24 cellular contexts compared by ENCODE assay signal in the genomic region with DNA sequence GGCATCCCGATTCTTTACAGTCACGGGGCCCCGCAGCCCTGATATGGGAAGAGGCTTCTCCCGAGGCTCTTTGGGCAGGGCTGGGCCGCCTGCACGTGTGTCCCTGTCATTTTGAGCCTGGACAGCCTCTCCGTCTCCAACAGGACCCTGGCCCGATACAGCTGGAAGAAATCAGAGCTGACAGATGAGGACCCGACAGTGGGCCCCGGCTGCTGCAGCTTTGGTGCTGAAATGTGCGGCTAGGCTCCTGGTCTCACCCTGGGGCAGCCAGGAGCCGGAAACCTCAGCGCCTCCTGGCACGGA. TPM values are rescaled to one million over a fixed set of nuclear protein-coding genes. Genes with fewer than 3 reads are reported as not detected.
DNase-seq lines count a peak whose midpoint lies in the region; ATAC-seq, FAIRE-seq and TF ChIP-seq lines count a peak whose summit lies in the region.
"Had no signal": no experiment of that assay in that cellular context is flagged by ENCODE, and none has a peak within 500 bp of the region (broad histone marks: within the 10 kb centered on the region; RNA-seq: fewer than 3 reads in every experiment).

No MANE protein-coding gene starts in this region.

- H3K36me3 ChIP-seq in HepG2 (replicated peaks in 1 of 2; ENCODE audit: control insufficient read depth in 1 of 2, insufficient read depth in 2 of 2, low read length in 2 of 2) (peaks cover 15 to 23% of the 10 kb centered on the region in 2 experiments; a peak in 4 of 5 replicates), right lobe of liver (peaks cover 0 to 12% (median 8%) of the 10 kb centered on the region in 4 donors), neuronal stem cell (replicated peaks in 1 of 2; ENCODE audit: control insufficient read depth in 2 of 2, insufficient read depth in 2 of 2, low read length in 2 of 2) (peaks cover 26 to 54% of the 10 kb centered on the region in 2 donors)

- intact Hi-C loops in HepG2 (cut with micrococcal nuclease; ENCODE audit: unreplicated experiment) (no loop called here), right lobe of liver (cut with DNase I) (loop anchor here in 1 of 2 donors (10.0 kb wide), 1 partner anchor 54 kb away; a partner anchor contains a TSS), dorsolateral prefrontal cortex (cut with DNase I) (loop anchor here in 1 of 2 donors (5.0 kb wide), 1 partner anchor 112 kb away; a partner anchor contains a TSS)

- H3K27me3 ChIP-seq in HepG2 (ENCODE audit: control insufficient read depth in 1 of 2, insufficient read depth in 2 of 2, low read length in 2 of 2) (no peaks in the 10 kb centered on the region; a peak in 1 of 5 replicates), right lobe of liver (no peaks in the 10 kb centered on the region), dorsolateral prefrontal cortex (no peaks in the 10 kb centered on the region), neuronal stem cell (ENCODE audit: control insufficient read depth in 3 of 3, insufficient read depth in 3 of 3, low read depth in 1 of 3, low read length in 3 of 3) (no peaks in the 10 kb centered on the region)
- H3K27me3 ChIP-seq: brain microvascular endothelial cell, SJCRH30 had no signal

- no peak overlapping the region for H3K27ac Mint-ChIP-seq in type B pancreatic cell
- H3K27ac Mint-ChIP-seq: activated CD8-positive, alpha-beta memory T cell treated with anti-CD3 and anti-CD28 coated beads, Interleukin-2, amount 10 ng/mL, durations not matched to agents 7 days and 5 days; activated naive CD8-positive, alpha-beta T cell treated with anti-CD3 and anti-CD28 coated beads, Interleukin-2, amount 10 ng/mL, durations not matched to agents 7 days and 5 days; progenitor cell of endocrine pancreas; T-helper 1 cell treated with Interleukin-12 subunit alpha and Interleukin-12 subunit beta and Interleukin-4 antibody, amounts not matched to agents 30 μg/mL and 1 μg/mL, for 36 hours had no signal

- TF ChIP-seq CTCF in HepG2 (CRISPR knock-in tag; IDR thresholded peaks at IDR 0.05) (no peak), right lobe of liver (IDR thresholded peaks at IDR 0.05) (no peak), dorsolateral prefrontal cortex (IDR thresholded peaks at IDR 0.05 in 54 of 56, conservative IDR thresholded peaks at IDR 0.05 in 2 of 56; ENCODE audit: low read depth in 1 of 56, partially characterized antibody in 56 of 56) (no peak), type B pancreatic cell (conservative IDR thresholded peaks at IDR 0.05) (no peak), GM20000 (IDR thresholded peaks at IDR 0.05; ENCODE audit: extremely low read depth, missing control alignments) (no peak)

- TF ChIP-seq POLR2A in HepG2 (IDR thresholded peaks at IDR 0.05; ENCODE audit: insufficient read depth in 1 of 2, low read depth in 2 of 2, low read length in 2 of 2) (no peak), right lobe of liver (IDR thresholded peaks at IDR 0.05) (no peak)

- BruUV-seq in HepG2 (replicated peaks; lab: Mats Ljungman, UMichigan), result no TSS peak

- no peak for DNase-seq in HepG2 (ENCODE audit: low spot score)
- no peak for DNase-seq in right lobe of liver
- DNase-seq in dorsolateral prefrontal cortex, result no peak
- no peak for DNase-seq in neuronal stem cell (ENCODE audit: low spot score)
- DNase-seq in type B pancreatic cell (ENCODE audit: extremely low spot score, unreplicated experiment), result no peak
- no peak for DNase-seq in stimulated activated CD4-positive, alpha-beta T cell treated with anti-CD3 and anti-CD28 coated beads, Interleukin-2, amount 100 ng/mL, for 48 hours
- no peak for DNase-seq in GM20000 (ENCODE audit: low spot score)
- DNase-seq: activated CD4-positive, alpha-beta T cell treated with anti-CD3 and anti-CD28 coated beads, Interleukin-2, amount 10 ng/mL, durations not matched to agents 7 days and 5 days; activated CD8-positive, alpha-beta memory T cell treated with anti-CD3 and anti-CD28 coated beads, Interleukin-2, amount 10 ng/mL, durations not matched to agents 7 days and 5 days; activated naive CD8-positive, alpha-beta T cell treated with anti-CD3 and anti-CD28 coated beads, Interleukin-2, amount 10 ng/mL, durations not matched to agents 7 days and 5 days; brain microvascular endothelial cell; Caco-2; cortex of kidney; left ventricle myocardium superior; NCI-H1417 treated with DMSO at 0.1 percent for 48 hours; SJCRH30; stimulated activated CD4-positive, alpha-beta T cell treated with anti-CD3 and anti-CD28 coated beads, Interleukin-4, amount 100 ng/mL, for 1 hour; stimulated activated naive CD8-positive, alpha-beta T cell treated with anti-CD3 and anti-CD28 coated beads, Interleukin-15, Interleukin-2, amounts not matched to agents 100 U/mL and 50 U/mL, for 24 hours had no signal

- H3K4me1 ChIP-seq in HepG2 (ENCODE audit: insufficient read depth, low read length) (peaks cover 32% of the 10 kb centered on the region), right lobe of liver (peaks cover 0 to 51% (median 8%) of the 10 kb centered on the region in 4 donors), neuronal stem cell (ENCODE audit: control insufficient read depth in 2 of 2, insufficient read depth in 1 of 2, low read depth in 1 of 2, low read length in 2 of 2) (peaks cover 7 to 12% of the 10 kb centered on the region in 2 donors)

- no peak overlapping the region for H2BK5ac ChIP-seq in neuronal stem cell (ENCODE audit: low read length)

- H3K14ac ChIP-seq in neuronal stem cell (ENCODE audit: low read length), result no peak overlapping the region

- POLR2A ChIA-PET in HepG2 (lab: Yijun Ruan, JAX), result no interaction called here

- H3K9ac ChIP-seq in HepG2 (ENCODE audit: insufficient read depth, low read depth, low read length) (no peak overlapping the region), neuronal stem cell (ENCODE audit: low read depth, low read length, poor library complexity) (peak overlapping the region; percentile 44)

- H3K9me3 ChIP-seq in HepG2 (ENCODE audit: low read length), result no peaks in the 10 kb centered on the region
- no peaks in the 10 kb centered on the region for H3K9me3 ChIP-seq in right lobe of liver
- H3K9me3 ChIP-seq in neuronal stem cell (replicated peaks in 1 of 2; ENCODE audit: control insufficient read depth in 2 of 2, insufficient read depth in 1 of 2, low read depth in 1 of 2, low read length in 2 of 2), result no peaks in the 10 kb centered on the region
- H3K9me3 ChIP-seq: Caco-2, SJCRH30 had no signal

- no peak overlapping the region for H4K91ac ChIP-seq in neuronal stem cell (ENCODE audit: low read depth, low read length, poor library complexity)

- H3K4me3 ChIP-seq in HepG2 (replicated peaks in 1 of 3; ENCODE audit: insufficient read depth in 1 of 3, low read depth in 2 of 3, low read length in 3 of 3) (no peak overlapping the region), right lobe of liver (no peak overlapping the region), dorsolateral prefrontal cortex (peak overlapping the region in 44 of 59 donors; percentile 1 to 99 (median 87)), neuronal stem cell (ENCODE audit: low read length in 2 of 2) (no peak overlapping the region)
- H3K4me3 ChIP-seq: SJCRH30 had no signal

- H2BK12ac ChIP-seq in neuronal stem cell (ENCODE audit: low read length), result no peak overlapping the region

- no peak overlapping the region for H2AFZ ChIP-seq in HepG2 (ENCODE audit: low read length)
- H2AFZ ChIP-seq in neuronal stem cell (ENCODE audit: low read length), result no peak overlapping the region

- no peak for FAIRE-seq in HepG2 (lab: Jason Lieb, UNC)
- FAIRE-seq: H1 had no signal

- TF ChIP-seq EP300 in HepG2 (IDR thresholded peaks at IDR 0.05; ENCODE audit: low read depth in 2 of 2, low read length in 2 of 2), result no peak
- no peak for TF ChIP-seq EP300 in HepG2 (CRISPR knock-in tag; IDR thresholded peaks at IDR 0.05; ENCODE audit: borderline replicate concordance)

- no peak overlapping the region for H3K23ac ChIP-seq in neuronal stem cell (ENCODE audit: low read depth, low read length, poor library complexity)

- no peak overlapping the region for H3K4ac ChIP-seq in neuronal stem cell (ENCODE audit: low read length)

- in situ Hi-C loops in HepG2 (cut with HindIII; ENCODE audit: extremely low pct_ligation_motif_present, low pct_unique_long_range_greater_than_20kb), result no loop called here

- peak overlapping the region; percentile 81 for H2BK120ac ChIP-seq in neuronal stem cell (ENCODE audit: low read depth, low read length)

- H2AK5ac ChIP-seq in neuronal stem cell (ENCODE audit: low read depth, low read length), result no peak overlapping the region

- H3K4me1 Mint-ChIP-seq in type B pancreatic cell (ENCODE audit: unreplicated experiment), result peaks cover 28% of the 10 kb centered on the region

- H3K27me3 Mint-ChIP-seq in type B pancreatic cell, result no peaks in the 10 kb centered on the region
- H3K27me3 Mint-ChIP-seq: activated CD4-positive, alpha-beta T cell treated with anti-CD3 and anti-CD28 coated beads, Interleukin-2, amount 10 ng/mL, durations not matched to agents 7 days and 5 days; activated CD8-positive, alpha-beta memory T cell treated with anti-CD3 and anti-CD28 coated beads, Interleukin-2, amount 10 ng/mL, durations not matched to agents 7 days and 5 days; activated naive CD8-positive, alpha-beta T cell treated with anti-CD3 and anti-CD28 coated beads, Interleukin-2, amount 10 ng/mL, durations not matched to agents 7 days and 5 days; IgD-negative memory B cell; progenitor cell of endocrine pancreas had no signal

- peaks cover 52% of the 10 kb centered on the region for H3K79me1 ChIP-seq in neuronal stem cell (ENCODE audit: low read depth, low read length)

- CTCF ChIA-PET in HepG2 (lab: Yijun Ruan, JAX; ENCODE audit: low intra/inter-chr PET ratio, low total read pairs), result no interaction called here

- H3K9me3 Mint-ChIP-seq in type B pancreatic cell, result no peaks in the 10 kb centered on the region
- H3K9me3 Mint-ChIP-seq: activated CD4-positive, alpha-beta T cell treated with anti-CD3 and anti-CD28 coated beads, Interleukin-2, amount 10 ng/mL, durations not matched to agents 7 days and 5 days; activated naive CD8-positive, alpha-beta T cell treated with anti-CD3 and anti-CD28 coated beads, Interleukin-2, amount 10 ng/mL, durations not matched to agents 7 days and 5 days; IgD-negative memory B cell; mesothelial cell of epicardium; T-helper 1 cell treated with Interleukin-12 subunit alpha and Interleukin-12 subunit beta and Interleukin-4 antibody, amounts not matched to agents 30 μg/mL and 1 μg/mL, for 36 hours had no signal

- no peaks in the 10 kb centered on the region for H3K36me3 Mint-ChIP-seq in type B pancreatic cell
- H3K36me3 Mint-ChIP-seq: activated CD8-positive, alpha-beta memory T cell treated with anti-CD3 and anti-CD28 coated beads, Interleukin-2, amount 10 ng/mL, durations not matched to agents 7 days and 5 days; IgD-negative memory B cell had no signal

- peak overlapping the region; percentile 59 for H3K4me3 Mint-ChIP-seq in type B pancreatic cell
- H3K4me3 Mint-ChIP-seq: activated CD8-positive, alpha-beta memory T cell treated with anti-CD3 and anti-CD28 coated beads, Interleukin-2, amount 10 ng/mL, durations not matched to agents 7 days and 5 days; activated naive CD8-positive, alpha-beta T cell treated with anti-CD3 and anti-CD28 coated beads, Interleukin-2, amount 10 ng/mL, durations not matched to agents 7 days and 5 days had no signal

- ATAC-seq in HepG2 (no peak), right lobe of liver (no peak), GM18907 (IDR thresholded peaks at IDR 0.05; ENCODE audit: unreplicated experiment) (no peak)
- ATAC-seq: activated CD8-positive, alpha-beta memory T cell treated with anti-CD3 and anti-CD28 coated beads, Interleukin-2, amount 10 ng/mL, durations not matched to agents 7 days and 5 days; left ventricle myocardium superior; stimulated activated naive CD8-positive, alpha-beta T cell treated with anti-CD3 and anti-CD28 coated beads, Interleukin-15, Interleukin-2, amounts not matched to agents 100 U/mL and 50 U/mL, for 24 hours had no signal

- no peak overlapping the region for H4K8ac ChIP-seq in neuronal stem cell (ENCODE audit: low read depth, low read length)

- H3K4me2 ChIP-seq in HepG2 (ENCODE audit: low read depth, low read length), result no peak overlapping the region
- no peak overlapping the region for H3K4me2 ChIP-seq in neuronal stem cell (ENCODE audit: insufficient read depth, low read length, poor library complexity, severe bottlenecking)

- 98% methylated on average over 8 of the region's 14 CpGs for WGBS in HepG2 (ENCODE audit: low lambda C conversion rate)
- WGBS in right lobe of liver (ENCODE audit: insufficient coverage, low coverage, low lambda C conversion rate, missing lambda C conversion rate), result no CpG with 5 or more reads among the region's 14 CpGs
- WGBS in neuronal stem cell (ENCODE audit: extremely low coverage in 2 of 2, insufficient read length in 2 of 2, insufficient replicate concordance in 1 of 2), 2 donors, result no CpG with 5 or more reads among the region's 14 CpGs

- 0 out of 2 replicates have a peak, but pooled peaks cover 9% of the 10 kb centered on the region for H4K20me1 ChIP-seq in HepG2 (ENCODE audit: insufficient read depth, low read length)

- H3K79me2 ChIP-seq in HepG2 (ENCODE audit: insufficient read depth, low read length), result peaks cover 35% of the 10 kb centered on the region

- TF ChIP-seq RAD21 in HepG2 (CRISPR knock-in tag; IDR thresholded peaks at IDR 0.05), result no peak

- H3K27ac ChIP-seq in HepG2 (ENCODE audit: extremely low read length, insufficient read depth, low read length), result no peak overlapping the region
- no peak overlapping the region for H3K27ac ChIP-seq in right lobe of liver
- peak overlapping the region in 57 of 59 donors; percentile 19 to 99 (median 80) for H3K27ac ChIP-seq in dorsolateral prefrontal cortex
- no peak overlapping the region for H3K27ac ChIP-seq in neuronal stem cell (replicated peaks; ENCODE audit: low read length)
- H3K27ac ChIP-seq: brain microvascular endothelial cell had no signal

- H3K18ac ChIP-seq in neuronal stem cell (ENCODE audit: low read length), result no peak overlapping the region

- no peak overlapping the region for H2BK15ac ChIP-seq in neuronal stem cell (ENCODE audit: low read length)

RNA-seq across cellular contexts. Expression of a gene that starts 3.2 kb away (rescaled TPM):
- total RNA-seq in HepG2 (2016; rRNA removed; fragmentation: Illumina TruSeq; extraction: Trizol), result 20.1 and 22.4 TPM in 2 replicates
- total RNA-seq in HepG2 (2016; cell fraction: cytosol; rRNA removed; fragmentation: Illumina TruSeq; extraction: Trizol; ENCODE audit: low read depth), result 4.3 and 5.1 TPM in 2 replicates
- 16.7 and 23.3 TPM in 2 replicates for total RNA-seq in HepG2 (2016; cell fraction: insoluble cytoplasmic fraction; rRNA removed; fragmentation: Illumina TruSeq; extraction: Trizol)
- 9.8 and 11.2 TPM in 2 replicates for total RNA-seq in HepG2 (2016; cell fraction: membrane; rRNA removed; fragmentation: Illumina TruSeq; extraction: Trizol)
- 9.7 and 15.2 TPM in 2 replicates for total RNA-seq in HepG2 (2016; cell fraction: nucleus; rRNA removed; fragmentation: Illumina TruSeq; extraction: Trizol)
- 8.7 and 9.0 TPM in 2 replicates for polyA plus RNA-seq in HepG2 (2011; rRNA removed)
- polyA plus RNA-seq in HepG2 (2011; cell fraction: cytosol; rRNA removed), result 11.2 and 43.1 TPM in 2 replicates
- 22.4 and 27.4 TPM in 2 replicates for polyA plus RNA-seq in HepG2 (2011; cell fraction: nucleus; rRNA removed)
- 19.1 and 20.7 TPM in 2 replicates for polyA plus RNA-seq in HepG2 (2012)
- 3.3 and 3.5 TPM in 2 replicates for polyA plus RNA-seq in HepG2 (2016; cell fraction: cytosol; fragmentation: Illumina TruSeq; extraction: Trizol; ENCODE audit: low read depth)
- polyA plus RNA-seq in HepG2 (2016; cell fraction: insoluble cytoplasmic fraction; fragmentation: Illumina TruSeq; extraction: Trizol; ENCODE audit: low read depth), result 18.2 and 33.3 TPM in 2 replicates
- polyA plus RNA-seq in HepG2 (2016; cell fraction: membrane; fragmentation: Illumina TruSeq; extraction: Trizol; ENCODE audit: low read depth), result 5.6 and 5.9 TPM in 2 replicates
- 36.3 and 39.1 TPM in 2 replicates for polyA plus RNA-seq in HepG2 (2016; cell fraction: nucleus; fragmentation: Illumina TruSeq; extraction: Trizol; ENCODE audit: insufficient read depth, low read depth)
- 12.2 and 13.9 TPM in 2 replicates for polyA minus RNA-seq in HepG2 (2011; rRNA and poly(A)+ RNA removed; ENCODE audit: low replicate concordance)
- polyA minus RNA-seq in HepG2 (2011; cell fraction: cytosol; rRNA and poly(A)+ RNA removed), result 5.1 and 7.7 TPM in 2 replicates
- polyA minus RNA-seq in HepG2 (2011; cell fraction: nucleus; rRNA and poly(A)+ RNA removed), result 14.5 and 15.1 TPM in 2 replicates
- total RNA-seq in right lobe of liver, result 10 to 100 TPM in 5 of 6 experiments, 1 to 10 TPM in 1; 9.9 to 20.0 (median 14.9) TPM
- 10 to 100 TPM; 24.8 to 57.8 (median 38.6) TPM for total RNA-seq in dorsolateral prefrontal cortex
- 64.0 TPM for polyA plus RNA-seq in neuronal stem cell (2013, experiment 1 of 2)
- 61.2 TPM for polyA plus RNA-seq in neuronal stem cell (2013, experiment 2 of 2)
- 39.8 and 42.3 TPM in 2 replicates for total RNA-seq in type B pancreatic cell (ENCODE audit: low replicate concordance)

RNA-seq across cellular contexts. Expression of a gene that starts 25.5 kb away (rescaled TPM):
- total RNA-seq in HepG2 (2016; rRNA removed; fragmentation: Illumina TruSeq; extraction: Trizol), result 1,722 and 1,777 TPM in 2 replicates
- total RNA-seq in HepG2 (2016; cell fraction: cytosol; rRNA removed; fragmentation: Illumina TruSeq; extraction: Trizol; ENCODE audit: low read depth), result 663 and 837 TPM in 2 replicates
- total RNA-seq in HepG2 (2016; cell fraction: insoluble cytoplasmic fraction; rRNA removed; fragmentation: Illumina TruSeq; extraction: Trizol), result 1,312 and 1,845 TPM in 2 replicates
- 2,334 and 2,783 TPM in 2 replicates for total RNA-seq in HepG2 (2016; cell fraction: membrane; rRNA removed; fragmentation: Illumina TruSeq; extraction: Trizol)
- 709 and 773 TPM in 2 replicates for total RNA-seq in HepG2 (2016; cell fraction: nucleus; rRNA removed; fragmentation: Illumina TruSeq; extraction: Trizol)
- polyA plus RNA-seq in HepG2 (2011; rRNA removed), result 1,441 and 1,465 TPM in 2 replicates
- 1,619 and 2,301 TPM in 2 replicates for polyA plus RNA-seq in HepG2 (2011; cell fraction: cytosol; rRNA removed)
- polyA plus RNA-seq in HepG2 (2011; cell fraction: nucleus; rRNA removed), result 945 and 1,058 TPM in 2 replicates
- polyA plus RNA-seq in HepG2 (2012), result 2,825 and 3,817 TPM in 2 replicates
- 660 and 778 TPM in 2 replicates for polyA plus RNA-seq in HepG2 (2016; cell fraction: cytosol; fragmentation: Illumina TruSeq; extraction: Trizol; ENCODE audit: low read depth)
- 1,198 and 1,548 TPM in 2 replicates for polyA plus RNA-seq in HepG2 (2016; cell fraction: insoluble cytoplasmic fraction; fragmentation: Illumina TruSeq; extraction: Trizol; ENCODE audit: low read depth)
- polyA plus RNA-seq in HepG2 (2016; cell fraction: membrane; fragmentation: Illumina TruSeq; extraction: Trizol; ENCODE audit: low read depth), result 1,837 and 2,206 TPM in 2 replicates
- polyA plus RNA-seq in HepG2 (2016; cell fraction: nucleus; fragmentation: Illumina TruSeq; extraction: Trizol; ENCODE audit: insufficient read depth, low read depth), result 1,012 and 1,080 TPM in 2 replicates
- polyA minus RNA-seq in HepG2 (2011; rRNA and poly(A)+ RNA removed; ENCODE audit: low replicate concordance), result 1,462 and 3,209 TPM in 2 replicates
- 1,805 and 1,823 TPM in 2 replicates for polyA minus RNA-seq in HepG2 (2011; cell fraction: cytosol; rRNA and poly(A)+ RNA removed)
- polyA minus RNA-seq in HepG2 (2011; cell fraction: nucleus; rRNA and poly(A)+ RNA removed), result 434 and 615 TPM in 2 replicates
- total RNA-seq in right lobe of liver, result 1,000 to 10,000 TPM in 4 of 6 experiments, 100 to 1,000 TPM in 2; 933 to 1,231 (median 1,031) TPM
- total RNA-seq in dorsolateral prefrontal cortex, result 1,000 to 10,000 TPM in 114 of 120 experiments, 100 to 1,000 TPM in 6; 863 to 1,554 (median 1,176) TPM
- 2,427 TPM for polyA plus RNA-seq in neuronal stem cell (2013, experiment 1 of 2)
- 2,458 TPM for polyA plus RNA-seq in neuronal stem cell (2013, experiment 2 of 2)
- total RNA-seq in type B pancreatic cell (ENCODE audit: low replicate concordance), result 2,827 and 2,929 TPM in 2 replicates

RNA-seq across cellular contexts. Expression of a gene that starts 39.9 kb away (rescaled TPM):
- total RNA-seq in HepG2 (2016; rRNA removed; fragmentation: Illumina TruSeq; extraction: Trizol) (22.0 and 30.5 TPM in 2 replicates), right lobe of liver (10 to 100 TPM; 13.1 to 63.7 (median 24.9) TPM), dorsolateral prefrontal cortex (10 to 100 TPM; 47.9 to 98.2 (median 67.8) TPM), type B pancreatic cell (ENCODE audit: low replicate concordance) (83.5 and 93.0 TPM in 2 replicates)
- total RNA-seq in HepG2 (2016; cell fraction: cytosol; rRNA removed; fragmentation: Illumina TruSeq; extraction: Trizol; ENCODE audit: low read depth), result 5.0 and 5.5 TPM in 2 replicates
- total RNA-seq in HepG2 (2016; cell fraction: insoluble cytoplasmic fraction; rRNA removed; fragmentation: Illumina TruSeq; extraction: Trizol), result 18.7 and 32.5 TPM in 2 replicates
- total RNA-seq in HepG2 (2016; cell fraction: membrane; rRNA removed; fragmentation: Illumina TruSeq; extraction: Trizol), result 9.6 and 13.4 TPM in 2 replicates
- total RNA-seq in HepG2 (2016; cell fraction: nucleus; rRNA removed; fragmentation: Illumina TruSeq; extraction: Trizol), result 20.1 and 21.1 TPM in 2 replicates
- 37.3 and 51.9 TPM in 2 replicates for polyA plus RNA-seq in HepG2 (2011; rRNA removed)
- 36.9 and 42.7 TPM in 2 replicates for polyA plus RNA-seq in HepG2 (2011; cell fraction: cytosol; rRNA removed)
- 102 and 107 TPM in 2 replicates for polyA plus RNA-seq in HepG2 (2011; cell fraction: nucleus; rRNA removed)
- polyA plus RNA-seq in HepG2 (2012), result 20.1 and 33.8 TPM in 2 replicates
- 2.6 and 2.9 TPM in 2 replicates for polyA plus RNA-seq in HepG2 (2016; cell fraction: cytosol; fragmentation: Illumina TruSeq; extraction: Trizol; ENCODE audit: low read depth)
- polyA plus RNA-seq in HepG2 (2016; cell fraction: insoluble cytoplasmic fraction; fragmentation: Illumina TruSeq; extraction: Trizol; ENCODE audit: low read depth), result 20.1 and 23.6 TPM in 2 replicates
- polyA plus RNA-seq in HepG2 (2016; cell fraction: membrane; fragmentation: Illumina TruSeq; extraction: Trizol; ENCODE audit: low read depth), result 5.9 and 6.0 TPM in 2 replicates
- polyA plus RNA-seq in HepG2 (2016; cell fraction: nucleus; fragmentation: Illumina TruSeq; extraction: Trizol; ENCODE audit: insufficient read depth, low read depth), result 45.3 and 46.8 TPM in 2 replicates
- 44.0 and 66.3 TPM in 2 replicates for polyA minus RNA-seq in HepG2 (2011; rRNA and poly(A)+ RNA removed; ENCODE audit: low replicate concordance)
- 15.7 and 22.0 TPM in 2 replicates for polyA minus RNA-seq in HepG2 (2011; cell fraction: cytosol; rRNA and poly(A)+ RNA removed)
- polyA minus RNA-seq in HepG2 (2011; cell fraction: nucleus; rRNA and poly(A)+ RNA removed), result 24.7 and 27.2 TPM in 2 replicates
- polyA plus RNA-seq in neuronal stem cell (2013, experiment 1 of 2), result 56.3 TPM
- polyA plus RNA-seq in neuronal stem cell (2013, experiment 2 of 2), result 55.0 TPM

RNA-seq across cellular contexts. Expression of a gene that starts 55.9 kb away (rescaled TPM):
- total RNA-seq in HepG2 (2016; rRNA removed; fragmentation: Illumina TruSeq; extraction: Trizol) (3.5 and 3.6 TPM in 2 replicates), right lobe of liver (10 to 100 TPM; 19.0 to 38.5 (median 27.7) TPM), dorsolateral prefrontal cortex (100 to 1,000 TPM in 60 of 120 experiments, 10 to 100 TPM in 60; 61.2 to 152 (median 99.8) TPM), type B pancreatic cell (ENCODE audit: low replicate concordance) (21.0 and 31.0 TPM in 2 replicates)
- total RNA-seq in HepG2 (2016; cell fraction: cytosol; rRNA removed; fragmentation: Illumina TruSeq; extraction: Trizol; ENCODE audit: low read depth), result 1.8 TPM in 2 replicates
- 2.7 and 3.2 TPM in 2 replicates for total RNA-seq in HepG2 (2016; cell fraction: insoluble cytoplasmic fraction; rRNA removed; fragmentation: Illumina TruSeq; extraction: Trizol)
- total RNA-seq in HepG2 (2016; cell fraction: membrane; rRNA removed; fragmentation: Illumina TruSeq; extraction: Trizol), result 3.7 and 4.3 TPM in 2 replicates
- total RNA-seq in HepG2 (2016; cell fraction: nucleus; rRNA removed; fragmentation: Illumina TruSeq; extraction: Trizol), result 3.0 and 3.1 TPM in 2 replicates
- polyA plus RNA-seq in HepG2 (2011; rRNA removed), result 4.0 and 5.5 TPM in 2 replicates
- polyA plus RNA-seq in HepG2 (2011; cell fraction: cytosol; rRNA removed), result 2.9 and 4.8 TPM in 2 replicates
- polyA plus RNA-seq in HepG2 (2011; cell fraction: nucleus; rRNA removed), result 23.5 and 34.3 TPM in 2 replicates
- polyA plus RNA-seq in HepG2 (2012), result 4.7 and 6.0 TPM in 2 replicates
- 0.96 and 1.2 TPM in 2 replicates for polyA plus RNA-seq in HepG2 (2016; cell fraction: cytosol; fragmentation: Illumina TruSeq; extraction: Trizol; ENCODE audit: low read depth)
- 4.5 and 4.8 TPM in 2 replicates for polyA plus RNA-seq in HepG2 (2016; cell fraction: insoluble cytoplasmic fraction; fragmentation: Illumina TruSeq; extraction: Trizol; ENCODE audit: low read depth)
- 2.7 and 3.0 TPM in 2 replicates for polyA plus RNA-seq in HepG2 (2016; cell fraction: membrane; fragmentation: Illumina TruSeq; extraction: Trizol; ENCODE audit: low read depth)
- 9.7 and 9.9 TPM in 2 replicates for polyA plus RNA-seq in HepG2 (2016; cell fraction: nucleus; fragmentation: Illumina TruSeq; extraction: Trizol; ENCODE audit: insufficient read depth, low read depth)
- 4.3 and 12.1 TPM in 2 replicates for polyA minus RNA-seq in HepG2 (2011; rRNA and poly(A)+ RNA removed; ENCODE audit: low replicate concordance)
- polyA minus RNA-seq in HepG2 (2011; cell fraction: cytosol; rRNA and poly(A)+ RNA removed), result 9.4 and 10.5 TPM in 2 replicates
- polyA minus RNA-seq in HepG2 (2011; cell fraction: nucleus; rRNA and poly(A)+ RNA removed), result 5.0 and 5.4 TPM in 2 replicates
- polyA plus RNA-seq in neuronal stem cell (2013, experiment 1 of 2), result 9.3 TPM
- polyA plus RNA-seq in neuronal stem cell (2013, experiment 2 of 2), result 10.2 TPM

Comparison
In these comparisons a context has a peak if more than half of its experiments do, and no peak if none do; other contexts are left out.
1. H3K27ac ChIP-seq: peak in dorsolateral prefrontal cortex (57 of 59); none in HepG2 (single experiment), right lobe of liver (0 of 3) and neuronal stem cell (single experiment).
2. H3K4me3 ChIP-seq: peak in dorsolateral prefrontal cortex (44 of 59); none in HepG2 (0 of 3), right lobe of liver (0 of 3) and neuronal stem cell (0 of 2).